ENCODE assay signal across 8 cellular contexts in the genomic region with DNA sequence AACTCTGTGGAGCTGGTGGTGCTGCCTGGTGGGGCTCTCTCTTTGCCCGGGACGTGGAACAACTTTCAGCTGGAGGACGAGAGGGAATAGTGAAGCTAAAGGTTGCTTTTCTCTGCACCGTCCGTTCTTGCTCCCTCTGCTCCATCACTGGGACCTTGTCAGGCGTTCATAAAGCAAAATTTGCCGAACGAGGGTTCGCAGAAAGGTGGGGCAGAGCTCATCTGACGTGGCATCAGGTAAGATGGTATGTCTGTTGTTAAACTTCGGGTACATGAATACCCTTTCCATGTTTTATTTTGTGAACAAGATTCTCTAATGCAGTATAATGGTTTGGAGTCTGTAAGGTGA. TPM values are rescaled to one million over a fixed set of nuclear protein-coding genes. Genes with fewer than 3 reads are reported as not detected.
DNase-seq lines count a peak whose midpoint lies in the region; ATAC-seq and TF ChIP-seq lines count a peak whose summit lies in the region.

No MANE protein-coding gene starts in this region.

- in situ Hi-C loops in Panc1 (cut with HindIII; ENCODE audit: low pct_unique_long_range_greater_than_20kb, low sequenced_read_pairs), result no loop called here

- ATAC-seq in GM19328 (IDR thresholded peaks at IDR 0.05; ENCODE audit: unreplicated experiment) (peak; percentile 3), Panc1 (peak; percentile 15), GM18511 (IDR thresholded peaks at IDR 0.05; ENCODE audit: unreplicated experiment) (no peak)

- intact Hi-C loops in Panc1 (cut with micrococcal nuclease; ENCODE audit: unreplicated experiment), result no loop called here

- H3K36me3 Mint-ChIP-seq in endodermal cell (ENCODE audit: low read depth) (no peaks in the 10 kb centered on the region), nephron (ENCODE audit: low read depth) (peaks cover 2% of the 10 kb centered on the region)

- no peaks in the 10 kb centered on the region for H3K9me3 ChIP-seq in Panc1 (ENCODE audit: control insufficient read depth, insufficient read depth, low read depth, low read length)
- H3K9me3 ChIP-seq in endodermal cell (ENCODE audit: control insufficient read depth, low read length), result no peaks in the 10 kb centered on the region

- H3K4me3 ChIP-seq in Panc1 (ENCODE audit: low read depth in 2 of 2, low read length in 2 of 2) (peak overlapping the region; percentile 86 to 87), endodermal cell (ENCODE audit: low read length) (peak overlapping the region; percentile 94)

- H3K36me3 ChIP-seq in Panc1 (ENCODE audit: control insufficient read depth, insufficient read depth, low read length) (no peaks in the 10 kb centered on the region), endodermal cell (ENCODE audit: control insufficient read depth, insufficient read depth, low read length) (no peaks in the 10 kb centered on the region)

- DNase-seq in Panc1 (ENCODE audit: low read depth, low spot score) (no peak), endodermal cell (no peak), NCI-H1417 (lab: John Stamatoyannopoulos, UW) (no peak), H4 (ENCODE audit: low spot score) (no peak)
- DNase-seq in activated CD8-positive, alpha-beta memory T cell treated with anti-CD3 and anti-CD28 coated beads, Interleukin-2, amount 50 U/mL, for 4 hours, result no peak

- POLR2A ChIA-PET in Panc1 (lab: Charles Lee), result no interaction called here

- no peaks in the 10 kb centered on the region for H3K9me3 Mint-ChIP-seq in endodermal cell
- H3K9me3 Mint-ChIP-seq in nephron, result no peaks in the 10 kb centered on the region

- CTCF ChIA-PET in Panc1 (lab: Charles Lee), result no interaction called here

- H3K4me3 Mint-ChIP-seq in endodermal cell (peak overlapping the region; percentile 90), nephron (peak overlapping the region; percentile 95 to 99 (median 95))

- peak overlapping the region; percentile 91 for H3K27ac Mint-ChIP-seq in endodermal cell
- H3K27ac Mint-ChIP-seq in nephron, result peak overlapping the region; percentile 86 to 97 (median 95)

- H3K27ac ChIP-seq in Panc1 (ENCODE audit: low read length) (peak overlapping the region; percentile 88), endodermal cell (ENCODE audit: low read depth, low read length) (no peak overlapping the region)

- no peak for TF ChIP-seq CTCF in Panc1 (IDR thresholded peaks at IDR 0.05)
- no peak for TF ChIP-seq CTCF in endodermal cell (conservative IDR thresholded peaks at IDR 0.05)
- no peak for TF ChIP-seq CTCF in nephron (IDR thresholded peaks at IDR 0.05; ENCODE audit: unreplicated experiment in 3 of 3)

- 4 to 5% methylated on average over 8 to 11 of the region's 11 CpGs for WGBS in endodermal cell (ENCODE audit: insufficient coverage in 1 of 2, insufficient read length in 1 of 2), 2 experiments

- peak overlapping the region; percentile 58 for H3K9ac ChIP-seq in endodermal cell (ENCODE audit: extremely low read depth, low read length, poor library complexity, severe bottlenecking)

- peaks cover 3% of the 10 kb centered on the region; the same call in 1 of the 2 replicates for H3K27me3 ChIP-seq in Panc1 (ENCODE audit: control insufficient read depth, insufficient read depth, low read length)
- no peaks in the 10 kb centered on the region for H3K27me3 ChIP-seq in endodermal cell (ENCODE audit: control insufficient read depth, insufficient read depth, low read length, poor library complexity, severe bottlenecking)

- H3K4me1 Mint-ChIP-seq in endodermal cell (peaks cover 12% of the 10 kb centered on the region), nephron (peaks cover 25% of the 10 kb centered on the region)

- H3K4me1 ChIP-seq in Panc1 (ENCODE audit: control insufficient read depth, insufficient read depth, low read length) (peaks cover 6% of the 10 kb centered on the region), endodermal cell (ENCODE audit: control insufficient read depth, insufficient read depth, low read length) (no peaks in the 10 kb centered on the region)

- BruUV-seq in Panc1 (replicated peaks; lab: Mats Ljungman, UMichigan), result no TSS peak

- H3K27me3 Mint-ChIP-seq in endodermal cell (ENCODE audit: insufficient read depth) (peaks cover 8% of the 10 kb centered on the region), nephron (ENCODE audit: low read depth) (no peaks in the 10 kb centered on the region)

RNA-seq across cellular contexts. Expression of a gene that starts 0.4 kb away (rescaled TPM):
- total RNA-seq in Panc1 (2021; ENCODE audit: unreplicated experiment), result 6.9 TPM
- 4.3 TPM for polyA plus RNA-seq in Panc1 (2012; ENCODE audit: insufficient read length)
- total RNA-seq in endodermal cell, result 10 to 100 TPM; 20.7 to 21.6 TPM
- polyA plus RNA-seq in endodermal cell (2013, experiment 1 of 2), result 15.9 TPM
- 13.7 TPM for polyA plus RNA-seq in endodermal cell (2013, experiment 2 of 2)
- 14.7 and 14.9 TPM in 2 replicates for total RNA-seq in H4 (2014; rRNA removed; shearing (Covaris generic))

RNA-seq across cellular contexts. Expression of a gene that starts 20.6 kb away (rescaled TPM):
- total RNA-seq in Panc1 (2021; ENCODE audit: unreplicated experiment) (22.1 TPM), endodermal cell (10 to 100 TPM; 15.0 to 18.0 TPM)
- 26.9 TPM for polyA plus RNA-seq in Panc1 (2012; ENCODE audit: insufficient read length)
- polyA plus RNA-seq in endodermal cell (2013, experiment 1 of 2), result 21.7 TPM
- polyA plus RNA-seq in endodermal cell (2013, experiment 2 of 2), result 26.9 TPM
- 15.8 and 24.9 TPM in 2 replicates for total RNA-seq in H4 (2014; rRNA removed; shearing (Covaris generic))
